In genomic region chr16:20221208-20221607, GRCh38 we compare ENCODE assay signal across 34 cellular contexts.
"Had no signal": no experiment of that assay in that cellular context is flagged by ENCODE, and none has a peak within 500 bp of the region (broad histone marks: within the 10 kb centered on the region; RNA-seq: fewer than 3 reads in every experiment).

No MANE protein-coding gene starts in this region.

- H3K36me3 ChIP-seq: adrenal gland, brain microvascular endothelial cell, breast epithelium had no signal

- FAIRE-seq: astrocyte, colon, TTC549 had no signal

- H3K27ac ChIP-seq: adrenal gland, body of pancreas, brain microvascular endothelial cell, breast epithelium, VCaP had no signal

- H3K27me3 ChIP-seq: adrenal gland, body of pancreas, brain microvascular endothelial cell had no signal

- DNase-seq: activated B cell treated with CpG ODN at 0.5 μM for 24 hours; activated CD4-positive, alpha-beta memory T cell treated with anti-CD3 and anti-CD28 coated beads for 36 hours; activated CD4-positive, alpha-beta T cell treated with anti-CD3 and anti-CD28 coated beads for 4 hours; activated CD4-positive, alpha-beta T cell treated with anti-CD3 and anti-CD28 coated beads, Interleukin-2, amount 10 ng/mL, durations not matched to agents 24 days and 14 days; activated CD4-positive, alpha-beta T cell treated with anti-CD3 and anti-CD28 coated beads, Interleukin-2, amount 50 U/mL, for 1 hour; activated CD4-positive, alpha-beta T cell treated with anti-CD3 and anti-CD28 coated beads, Interleukin-2, amount 50 U/mL, for 4 hours; activated CD4-positive, CD25-positive, alpha-beta regulatory T cell treated with anti-CD3 and anti-CD28 coated beads, Interleukin-2, amount 50 U/mL, for 72 hours; activated CD8-positive, alpha-beta memory T cell treated with anti-CD3 and anti-CD28 coated beads, Interleukin-2, amount 50 U/mL, for 4 hours; activated CD8-positive, alpha-beta T cell treated with anti-CD3 and anti-CD28 coated beads for 36 hours; activated effector memory CD4-positive, alpha-beta T cell treated with anti-CD3 and anti-CD28 coated beads, Interleukin-2, amount 50 U/mL, for 16 hours; activated gamma-delta T cell treated with Interleukin-2 at 50 U/mL for 16 hours; activated naive CD4-positive, alpha-beta T cell; activated naive CD4-positive, alpha-beta T cell treated with anti-CD3 and anti-CD28 coated beads for 36 hours; activated naive CD4-positive, alpha-beta T cell treated with anti-CD3 and anti-CD28 coated beads, Interleukin-2, amount 50 U/mL, for 16 hours; activated naive CD8-positive, alpha-beta T cell treated with anti-CD3 and anti-CD28 coated beads for 36 hours; activated T-cell treated with anti-CD3 and anti-CD28 coated beads for 4 hours; activated T-cell treated with anti-CD3 and anti-CD28 coated beads, Interleukin-2, amount 50 U/mL, for 1 hour; activated T-cell treated with anti-CD3 and anti-CD28 coated beads, Interleukin-2, amount 50 U/mL, for 4 hours; activated T-cell treated with anti-CD3 and anti-CD28 coated beads, Interleukin-2, amount 50 U/mL, for 72 hours; adrenal gland; amniotic stem cell; aorta; body of pancreas; brain microvascular endothelial cell; central memory CD4-positive, alpha-beta T cell; T-helper 2 cell; T-helper 9 cell had no signal

- H3K4me1 ChIP-seq: adrenal gland, body of pancreas, breast epithelium had no signal

- ATAC-seq: activated CD8-positive, alpha-beta T cell treated with anti-CD3 and anti-CD28 coated beads for 36 hours; activated naive CD4-positive, alpha-beta T cell treated with anti-CD3 and anti-CD28 coated beads, Interleukin-2, amount 50 U/mL, for 72 hours; activated T-cell treated with anti-CD3 and anti-CD28 coated beads, Interleukin-2, amount 50 U/mL, for 4 hours; activated T-cell treated with anti-CD3 and anti-CD28 coated beads, Interleukin-2, amount 50 U/mL, for 72 hours; activated T-helper 17 cell treated with anti-CD3 and anti-CD28 coated beads, Interleukin-2, amount 50 U/mL, for 72 hours; body of pancreas had no signal

- H3K9me3 ChIP-seq: adrenal gland, body of pancreas had no signal

- H3K4me3 ChIP-seq: adrenal gland, body of pancreas, breast epithelium had no signal
